Comparison of ENCODE assay signal across 17 cellular contexts in genomic region chr20:38844963-38845362, GRCh38. TPM values are rescaled to one million over a fixed set of nuclear protein-coding genes. Genes with fewer than 3 reads are reported as not detected.
DNase-seq lines count a peak whose midpoint lies in the region; ATAC-seq and TF ChIP-seq lines count a peak whose summit lies in the region.
"Had no signal": no experiment of that assay in that cellular context is flagged by ENCODE, and none has a peak within 500 bp of the region (broad histone marks: within the 10 kb centered on the region; RNA-seq: fewer than 3 reads in every experiment).

No MANE protein-coding gene starts in this region.

- no peak for DNase-seq in activated CD8-positive, alpha-beta memory T cell treated with anti-CD3 and anti-CD28 coated beads, Interleukin-2, amount 10 ng/mL, durations not matched to agents 7 days and 5 days
- no peak for DNase-seq in activated CD8-positive, alpha-beta memory T cell treated with anti-CD3 and anti-CD28 coated beads, Interleukin-2, amount 50 U/mL, for 4 hours
- DNase-seq in central memory CD8-positive, alpha-beta T cell (ENCODE audit: low spot score in 2 of 2), result no peak
- DNase-seq in stimulated activated naive CD8-positive, alpha-beta T cell treated with anti-CD3 and anti-CD28 coated beads, Interleukin-15, amount 100 ng/mL, for 72 hours, result no peak
- no peak for DNase-seq in GM13977 (ENCODE audit: low spot score)
- no peak for DNase-seq in ecto neural progenitor cell (ENCODE audit: low spot score)
- DNase-seq in activated effector memory CD4-positive, alpha-beta T cell treated with anti-CD3 and anti-CD28 coated beads, Interleukin-2, amount 50 U/mL, for 16 hours, result no peak
- DNase-seq: ACHN; activated CD4-positive, CD25-positive, alpha-beta regulatory T cell treated with anti-CD3 and anti-CD28 coated beads, Interleukin-2, amount 50 U/mL, for 72 hours; H7; islet precursor cell; Kasumi-1; NCI-H1105; nephron progenitor cell; SHP77; stimulated activated naive CD4-positive, alpha-beta T cell treated with Interleukin-2 at 50 U/mL for 16 hours had no signal

- peaks cover 85% of the 10 kb centered on the region for H3K4me1 Mint-ChIP-seq in activated CD8-positive, alpha-beta memory T cell treated with anti-CD3 and anti-CD28 coated beads, Interleukin-2, amount 10 ng/mL, durations not matched to agents 7 days and 5 days
- peaks cover 69% of the 10 kb centered on the region for H3K4me1 Mint-ChIP-seq in T-helper 1 cell treated with Interleukin-12 subunit alpha and Interleukin-12 subunit beta and Interleukin-4 antibody, amounts not matched to agents 30 μg/mL and 1 μg/mL, for 36 hours (ENCODE audit: low read depth)
- peaks cover 74% of the 10 kb centered on the region for H3K4me1 Mint-ChIP-seq in central memory CD8-positive, alpha-beta T cell
- peaks cover 73% of the 10 kb centered on the region for H3K4me1 Mint-ChIP-seq in stimulated activated naive CD8-positive, alpha-beta T cell treated with anti-CD3 and anti-CD28 coated beads, Interleukin-15, amount 100 ng/mL, for 72 hours

- peak overlapping the region; percentile 43 for H3K4me3 Mint-ChIP-seq in activated CD8-positive, alpha-beta memory T cell treated with anti-CD3 and anti-CD28 coated beads, Interleukin-2, amount 10 ng/mL, durations not matched to agents 7 days and 5 days
- peak overlapping the region; percentile 58 for H3K4me3 Mint-ChIP-seq in T-helper 1 cell treated with Interleukin-12 subunit alpha and Interleukin-12 subunit beta and Interleukin-4 antibody, amounts not matched to agents 30 μg/mL and 1 μg/mL, for 36 hours
- H3K4me3 Mint-ChIP-seq in central memory CD8-positive, alpha-beta T cell, result peak overlapping the region; percentile 46
- peak overlapping the region; percentile 13 to 67 for H3K4me3 Mint-ChIP-seq in stimulated activated naive CD8-positive, alpha-beta T cell treated with anti-CD3 and anti-CD28 coated beads, Interleukin-15, amount 100 ng/mL, for 72 hours
- H3K4me3 Mint-ChIP-seq: nephron progenitor cell had no signal

- no peaks in the 10 kb centered on the region for H3K27me3 Mint-ChIP-seq in activated CD8-positive, alpha-beta memory T cell treated with anti-CD3 and anti-CD28 coated beads, Interleukin-2, amount 10 ng/mL, durations not matched to agents 7 days and 5 days
- no peaks in the 10 kb centered on the region for H3K27me3 Mint-ChIP-seq in T-helper 1 cell treated with Interleukin-12 subunit alpha and Interleukin-12 subunit beta and Interleukin-4 antibody, amounts not matched to agents 30 μg/mL and 1 μg/mL, for 36 hours (ENCODE audit: low read depth)
- H3K27me3 Mint-ChIP-seq in central memory CD8-positive, alpha-beta T cell, result no peaks in the 10 kb centered on the region
- H3K27me3 Mint-ChIP-seq in stimulated activated naive CD8-positive, alpha-beta T cell treated with anti-CD3 and anti-CD28 coated beads, Interleukin-15, amount 100 ng/mL, for 72 hours, result no peaks in the 10 kb centered on the region

- no peaks in the 10 kb centered on the region for H3K9me3 Mint-ChIP-seq in activated CD8-positive, alpha-beta memory T cell treated with anti-CD3 and anti-CD28 coated beads, Interleukin-2, amount 10 ng/mL, durations not matched to agents 7 days and 5 days (ENCODE audit: low read depth)
- no peaks in the 10 kb centered on the region for H3K9me3 Mint-ChIP-seq in T-helper 1 cell treated with Interleukin-12 subunit alpha and Interleukin-12 subunit beta and Interleukin-4 antibody, amounts not matched to agents 30 μg/mL and 1 μg/mL, for 36 hours
- no peaks in the 10 kb centered on the region for H3K9me3 Mint-ChIP-seq in central memory CD8-positive, alpha-beta T cell
- H3K9me3 Mint-ChIP-seq in stimulated activated naive CD8-positive, alpha-beta T cell treated with anti-CD3 and anti-CD28 coated beads, Interleukin-15, amount 100 ng/mL, for 72 hours, result peaks cover 0 to 4% of the 10 kb centered on the region in 2 donors
- H3K9me3 Mint-ChIP-seq: nephron progenitor cell had no signal

- peak overlapping the region; percentile 78 for H3K27ac Mint-ChIP-seq in activated CD8-positive, alpha-beta memory T cell treated with anti-CD3 and anti-CD28 coated beads, Interleukin-2, amount 10 ng/mL, durations not matched to agents 7 days and 5 days
- H3K27ac Mint-ChIP-seq in T-helper 1 cell treated with Interleukin-12 subunit alpha and Interleukin-12 subunit beta and Interleukin-4 antibody, amounts not matched to agents 30 μg/mL and 1 μg/mL, for 36 hours, result peak overlapping the region; percentile 68
- peak overlapping the region; percentile 99 for H3K27ac Mint-ChIP-seq in central memory CD8-positive, alpha-beta T cell (ENCODE audit: low read depth)
- peak overlapping the region in 1 of 2 donors; percentile 73 for H3K27ac Mint-ChIP-seq in stimulated activated naive CD8-positive, alpha-beta T cell treated with anti-CD3 and anti-CD28 coated beads, Interleukin-15, amount 100 ng/mL, for 72 hours
- H3K27ac Mint-ChIP-seq: nephron progenitor cell had no signal

- CTCF ChIA-PET in activated CD8-positive, alpha-beta memory T cell treated with anti-CD3 and anti-CD28 coated beads, Interleukin-2, amount 10 ng/mL, durations not matched to agents 7 days and 5 days (lab: Charles Lee), result interaction anchor here (3.6 kb wide), 1 partner anchor 48 kb away, joined by 14 read pairs; no protein-coding TSS in a partner anchor

- no peak for TF ChIP-seq CTCF in GM13977 (IDR thresholded peaks at IDR 0.05; ENCODE audit: extremely low read depth, insufficient read depth, missing control alignments)

- peaks cover 58% of the 10 kb centered on the region for H3K36me3 Mint-ChIP-seq in activated CD8-positive, alpha-beta memory T cell treated with anti-CD3 and anti-CD28 coated beads, Interleukin-2, amount 10 ng/mL, durations not matched to agents 7 days and 5 days
- H3K36me3 Mint-ChIP-seq in T-helper 1 cell treated with Interleukin-12 subunit alpha and Interleukin-12 subunit beta and Interleukin-4 antibody, amounts not matched to agents 30 μg/mL and 1 μg/mL, for 36 hours (ENCODE audit: low read depth), result peaks cover 56% of the 10 kb centered on the region
- peaks cover 28% of the 10 kb centered on the region for H3K36me3 Mint-ChIP-seq in central memory CD8-positive, alpha-beta T cell (ENCODE audit: insufficient read depth)

- in situ Hi-C loops in GM13977 (cut with MboI; ENCODE audit: low pct_unique_long_range_greater_than_20kb, low sequenced_read_pairs, unreplicated experiment), result no loop called here

- no peak for ATAC-seq in activated CD8-positive, alpha-beta memory T cell treated with anti-CD3 and anti-CD28 coated beads, Interleukin-2, amount 10 ng/mL, durations not matched to agents 7 days and 5 days
- ATAC-seq in central memory CD8-positive, alpha-beta T cell (replicated peaks; ENCODE audit: extremely low read depth, poor library complexity, severe bottlenecking), result no peak
- peak; percentile 31 for ATAC-seq in stimulated activated naive CD8-positive, alpha-beta T cell treated with anti-CD3 and anti-CD28 coated beads, Interleukin-15, amount 100 ng/mL, for 72 hours

RNA-seq across cellular contexts. Expression of gene PPP1R16B, which starts 39.5 kb away (rescaled TPM):
- total RNA-seq in activated CD8-positive, alpha-beta memory T cell treated with anti-CD3 and anti-CD28 coated beads, Interleukin-2, amount 10 ng/mL, durations not matched to agents 7 days and 5 days, result 100 to 1,000 TPM in 1 of 2 experiments, 10 to 100 TPM in 1; 86.5 to 128 TPM
